Comparison of ENCODE assay signal across 8 cellular contexts in the genomic region with DNA sequence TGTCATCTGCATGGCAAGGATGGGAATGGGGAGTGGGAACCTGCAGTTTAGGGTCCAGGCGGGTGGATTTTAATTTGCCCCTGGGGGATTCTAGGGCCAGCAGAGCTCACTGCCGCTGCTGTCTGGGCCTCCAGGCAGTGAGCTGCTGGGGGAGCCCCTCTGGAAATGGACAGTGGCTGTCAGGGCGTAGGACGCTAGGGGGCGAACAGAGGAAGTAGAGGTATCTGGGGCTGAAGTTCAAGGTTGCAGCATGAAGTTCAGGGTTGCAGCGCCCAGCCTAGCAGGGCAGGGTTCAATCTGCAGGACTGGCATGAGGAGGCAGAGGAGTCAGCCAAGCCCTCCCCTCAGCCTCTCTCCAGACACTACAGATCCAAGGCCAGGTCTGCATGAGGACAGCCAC. TPM values are rescaled to one million over a fixed set of nuclear protein-coding genes. Genes with fewer than 3 reads are reported as not detected.
DNase-seq lines count a peak whose midpoint lies in the region; ATAC-seq and TF ChIP-seq lines count a peak whose summit lies in the region.
"Had no signal": no experiment of that assay in that cellular context is flagged by ENCODE, and none has a peak within 500 bp of the region (broad histone marks: within the 10 kb centered on the region; RNA-seq: fewer than 3 reads in every experiment).

No MANE protein-coding gene starts in this region.

- H3K4me3 ChIP-seq in HEK293 (ENCODE audit: low read depth, low read length) = no peak overlapping the region
- H3K4me3 ChIP-seq: tibial artery had no signal

- CTCF ChIA-PET in HEK293 (lab: Yijun Ruan, JAX) = interaction anchor here (0.8 kb wide), 1 partner anchor 19 kb away, joined by 4 read pairs; no protein-coding TSS in a partner anchor

- no peaks in the 10 kb centered on the region for H3K9me3 Mint-ChIP-seq in central memory CD8-positive, alpha-beta T cell

- H3K27ac Mint-ChIP-seq in central memory CD8-positive, alpha-beta T cell (ENCODE audit: low read depth) = peak overlapping the region; percentile 44

- peak overlapping the region; percentile 68 for H3K4me3 Mint-ChIP-seq in central memory CD8-positive, alpha-beta T cell

- H3K36me3 Mint-ChIP-seq in central memory CD8-positive, alpha-beta T cell (ENCODE audit: insufficient read depth) = peaks cover 17% of the 10 kb centered on the region

- peak; percentile 60 for TF ChIP-seq CTCF in HEK293 (tag by site-specific recombination; IDR thresholded peaks at IDR 0.05)

- no peaks in the 10 kb centered on the region for H3K27me3 Mint-ChIP-seq in central memory CD8-positive, alpha-beta T cell

- peaks cover 61% of the 10 kb centered on the region for H3K4me1 Mint-ChIP-seq in central memory CD8-positive, alpha-beta T cell

- no peak overlapping the region for H3K27ac ChIP-seq in HEK293 (ENCODE audit: extremely low read depth, low read depth, low read length)
- H3K27ac ChIP-seq: tibial artery had no signal

- no peaks in the 10 kb centered on the region for H3K36me3 ChIP-seq in HEK293 (ENCODE audit: control insufficient read depth in 2 of 2, insufficient read depth in 1 of 2, low read length in 2 of 2)
- H3K36me3 ChIP-seq: tibial artery had no signal

- H3K4me1 ChIP-seq in HEK293 (ENCODE audit: control insufficient read depth, insufficient read depth, low read length) = no peaks in the 10 kb centered on the region
- H3K4me1 ChIP-seq: tibial artery had no signal

- POLR2A ChIA-PET in HEK293 (lab: Yijun Ruan, JAX) = no interaction called here

- no peaks in the 10 kb centered on the region for H3K9me3 ChIP-seq in HEK293 (ENCODE audit: control insufficient read depth, insufficient read depth, low read depth, low read length)
- H3K9me3 ChIP-seq: tibial artery had no signal

- peak; percentile 25 for ATAC-seq in central memory CD8-positive, alpha-beta T cell (replicated peaks; ENCODE audit: extremely low read depth, poor library complexity, severe bottlenecking)
- no peak for ATAC-seq in GM21529 (IDR thresholded peaks at IDR 0.05; ENCODE audit: unreplicated experiment)

- DNase-seq in SKM-1 (lab: John Stamatoyannopoulos, UW; ENCODE audit: unreplicated experiment) (peak; percentile 20), NCI-H446 (lab: John Stamatoyannopoulos, UW) (no peak), cerebellum (ENCODE audit: low spot score) (no peak)
- DNase-seq in central memory CD8-positive, alpha-beta T cell (ENCODE audit: low spot score in 2 of 2) = peak; percentile 34 to 37
- DNase-seq in stimulated activated CD8-positive, alpha-beta memory T cell treated with anti-CD3 and anti-CD28 coated beads, Interleukin-2, amount 100 ng/mL, for 1 hour (ENCODE audit: low read depth in 2 of 2) = peak; percentile 35 to 41

TF ChIP-seq in HEK293, 187 proteins besides CTCF, POLR2A, EP300 and RAD21:
- TF ChIP-seq ZNF701 (tag by site-specific recombination; IDR thresholded peaks at IDR 0.05) = no peak
- TF ChIP-seq ZNF175 (tag by site-specific recombination; IDR thresholded peaks at IDR 0.05) = no peak
- TF ChIP-seq, protein P1, sequence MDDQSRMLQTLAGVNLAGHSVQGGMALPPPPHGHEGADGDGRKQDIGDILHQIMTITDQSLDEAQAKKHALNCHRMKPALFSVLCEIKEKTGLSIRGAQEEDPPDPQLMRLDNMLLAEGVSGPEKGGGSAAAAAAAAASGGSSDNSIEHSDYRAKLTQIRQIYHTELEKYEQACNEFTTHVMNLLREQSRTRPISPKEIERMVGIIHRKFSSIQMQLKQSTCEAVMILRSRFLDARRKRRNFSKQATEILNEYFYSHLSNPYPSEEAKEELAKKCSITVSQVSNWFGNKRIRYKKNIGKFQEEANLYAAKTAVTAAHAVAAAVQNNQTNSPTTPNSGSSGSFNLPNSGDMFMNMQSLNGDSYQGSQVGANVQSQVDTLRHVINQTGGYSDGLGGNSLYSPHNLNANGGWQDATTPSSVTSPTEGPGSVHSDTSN (CRISPR knock-in tag; IDR thresholded peaks at IDR 0.05) = no peak
- no peak for TF ChIP-seq ZNF202 (tag by site-specific recombination; IDR thresholded peaks at IDR 0.05; ENCODE audit: borderline replicate concordance)
- no peak for TF ChIP-seq ZNF223 (tag by site-specific recombination; IDR thresholded peaks at IDR 0.05)
- no peak for TF ChIP-seq MYNN (tag by site-specific recombination; IDR thresholded peaks at IDR 0.05; ENCODE audit: borderline replicate concordance)
- no peak for TF ChIP-seq ZNF335 (tag by site-specific recombination; conservative IDR thresholded peaks at IDR 0.05)
- no peak for TF ChIP-seq ZNF23 (tag by site-specific recombination; IDR thresholded peaks at IDR 0.05; ENCODE audit: borderline replicate concordance)

RNA-seq across cellular contexts. Expression of a gene that starts 49.5 kb away (rescaled TPM):
- total RNA-seq in cerebellum = 155 TPM

Comparison
In these comparisons a context has a peak if more than half of its experiments do, and no peak if none do; other contexts are left out.
1. DNase-seq: peak in SKM-1 (single experiment), central memory CD8-positive, alpha-beta T cell (2 of 2) and stimulated activated CD8-positive, alpha-beta memory T cell treated with anti-CD3 and anti-CD28 coated beads, Interleukin-2, amount 100 ng/mL, for 1 hour (2 of 2); none in NCI-H446 (0 of 2) and cerebellum (single experiment).